24 cellular contexts compared by ENCODE assay signal in the genomic region with DNA sequence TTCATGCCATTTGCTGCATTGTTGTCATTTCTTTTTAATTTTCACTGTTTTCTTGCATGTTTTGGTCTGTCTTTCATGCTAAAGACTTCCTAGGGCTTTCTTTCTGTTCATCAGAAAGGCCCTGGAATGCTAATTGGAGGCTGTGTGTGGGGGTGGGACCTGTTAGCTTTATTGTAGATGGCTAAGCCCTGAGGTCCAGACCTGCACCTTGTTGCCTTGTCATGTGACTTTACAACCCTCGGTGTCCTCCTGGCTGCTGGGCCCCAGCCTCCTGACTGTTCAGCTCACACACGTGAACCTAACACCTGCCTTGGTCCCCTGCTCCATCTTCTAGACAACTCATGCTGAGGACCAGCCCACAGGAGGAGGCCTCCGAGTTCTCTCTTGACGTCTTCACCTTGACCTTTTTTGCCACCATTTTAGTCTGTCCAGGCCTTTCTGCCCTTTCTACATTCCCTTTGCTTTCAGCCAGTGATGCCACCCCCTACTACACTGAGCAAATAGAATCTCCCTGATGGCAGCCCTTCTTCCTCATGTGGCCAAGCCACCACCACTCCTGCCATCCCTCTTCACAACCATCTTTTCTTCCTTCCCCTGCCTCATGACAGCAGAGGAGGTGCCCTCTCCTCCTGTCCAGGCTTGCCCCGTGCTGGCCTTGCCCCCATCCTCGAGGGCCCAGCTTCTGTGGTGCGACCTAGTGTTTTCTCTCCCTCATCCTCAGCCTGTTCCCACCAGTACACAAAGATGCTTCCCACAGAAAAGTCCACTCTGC. TPM values are rescaled to one million over a fixed set of nuclear protein-coding genes. Genes with fewer than 3 reads are reported as not detected.
A peak's percentile ranks its signal among the peaks of the same experiment; 100 is the strongest.
DNase-seq lines count a peak whose midpoint lies in the region; ATAC-seq and TF ChIP-seq lines count a peak whose summit lies in the region.
"Had no signal": no experiment of that assay in that cellular context is flagged by ENCODE, and none has a peak within 500 bp of the region (broad histone marks: within the 10 kb centered on the region; RNA-seq: fewer than 3 reads in every experiment).

No MANE protein-coding gene starts in this region.

- H3K23ac ChIP-seq in neuronal stem cell (ENCODE audit: low read depth, low read length, poor library complexity), result no peak overlapping the region

- H3K4me3 ChIP-seq in HUES64 (ENCODE audit: low read length) (no peak overlapping the region), neuronal stem cell (ENCODE audit: low read length in 2 of 2) (no peak overlapping the region), right cardiac atrium (ENCODE audit: low read length) (no peak overlapping the region)
- H3K4me3 ChIP-seq: skin epidermis had no signal

- H2BK15ac ChIP-seq in neuronal stem cell (ENCODE audit: low read length), result no peak overlapping the region

- H3K9ac ChIP-seq in HUES64 (ENCODE audit: low read depth, low read length), result 0 out of 2 replicates have a peak overlapping the region, but pooled peaks have one; percentile 34
- no peak overlapping the region for H3K9ac ChIP-seq in neuronal stem cell (ENCODE audit: low read depth, low read length, poor library complexity)

- peak overlapping the region; percentile 38 for H3K27ac Mint-ChIP-seq in activated CD8-positive, alpha-beta memory T cell treated with anti-CD3 and anti-CD28 coated beads, Interleukin-2, amount 10 ng/mL, durations not matched to agents 7 days and 5 days
- no peak overlapping the region for H3K27ac Mint-ChIP-seq in endothelial cell (ENCODE audit: unreplicated experiment)
- H3K27ac Mint-ChIP-seq: activated naive CD8-positive, alpha-beta T cell; activated T-helper 1 cell treated with anti-CD3 and anti-CD28 coated beads, Interleukin-12 subunit alpha, Interleukin-12 subunit beta, Interleukin-2, Interleukin-4 antibody, amounts not matched to agents 30 ng/mL and 10 ng/mL and 1 ng/mL, durations not matched to agents 14 hours and 24 hours and 36 hours; dendritic cell treated with granulocyte-macrophage colony-stimulating factor and Interleukin-4, amounts not matched to agents 40 ng/mL and 50 ng/mL, for 4 days had no signal

- H3K4me3 Mint-ChIP-seq in activated CD8-positive, alpha-beta memory T cell treated with anti-CD3 and anti-CD28 coated beads, Interleukin-2, amount 10 ng/mL, durations not matched to agents 7 days and 5 days, result no peak overlapping the region
- peak overlapping the region; percentile 16 for H3K4me3 Mint-ChIP-seq in endothelial cell (ENCODE audit: unreplicated experiment)
- H3K4me3 Mint-ChIP-seq: activated naive CD8-positive, alpha-beta T cell; activated T-helper 1 cell treated with anti-CD3 and anti-CD28 coated beads, Interleukin-12 subunit alpha, Interleukin-12 subunit beta, Interleukin-2, Interleukin-4 antibody, amounts not matched to agents 30 ng/mL and 10 ng/mL and 1 ng/mL, durations not matched to agents 14 hours and 24 hours and 36 hours; dendritic cell treated with granulocyte-macrophage colony-stimulating factor and Interleukin-4, amounts not matched to agents 40 ng/mL and 50 ng/mL, for 4 days had no signal

- peak overlapping the region; percentile 41 for H3K18ac ChIP-seq in neuronal stem cell (ENCODE audit: low read length)

- H2AFZ ChIP-seq in neuronal stem cell (ENCODE audit: low read length), result no peak overlapping the region

- H3K4me1 Mint-ChIP-seq in activated CD8-positive, alpha-beta memory T cell treated with anti-CD3 and anti-CD28 coated beads, Interleukin-2, amount 10 ng/mL, durations not matched to agents 7 days and 5 days, result no peaks in the 10 kb centered on the region
- H3K4me1 Mint-ChIP-seq in endothelial cell (ENCODE audit: unreplicated experiment), result peaks cover 19% of the 10 kb centered on the region

- intact Hi-C loops in right cardiac atrium (cut with DNase I), result loop anchor here in 1 of 4 donors (10.0 kb wide), 1 partner anchor 631 kb away; no protein-coding TSS in a partner anchor

- CTCF ChIA-PET in activated CD8-positive, alpha-beta memory T cell treated with anti-CD3 and anti-CD28 coated beads, Interleukin-2, amount 10 ng/mL, durations not matched to agents 7 days and 5 days (lab: Charles Lee), result no interaction called here

- H3K27me3 ChIP-seq in HUES64 (ENCODE audit: insufficient read depth, low read length) (no peaks in the 10 kb centered on the region), neuronal stem cell (ENCODE audit: control insufficient read depth in 3 of 3, insufficient read depth in 3 of 3, low read depth in 1 of 3, low read length in 3 of 3) (no peaks in the 10 kb centered on the region), right cardiac atrium (ENCODE audit: control insufficient read depth, insufficient read depth) (no peaks in the 10 kb centered on the region)

- H3K4me1 ChIP-seq in HUES64 (ENCODE audit: insufficient read depth, low read length) (peaks cover 7% of the 10 kb centered on the region), neuronal stem cell (ENCODE audit: control insufficient read depth in 2 of 2, insufficient read depth in 1 of 2, low read depth in 1 of 2, low read length in 2 of 2) (peaks cover 0 to 6% of the 10 kb centered on the region in 2 donors), right cardiac atrium (ENCODE audit: control insufficient read depth, insufficient read depth, low read length) (peaks cover 8% of the 10 kb centered on the region)

- no peak overlapping the region for H3K4ac ChIP-seq in neuronal stem cell (ENCODE audit: low read length)

- TF ChIP-seq CTCF in endothelial cell (IDR thresholded peaks at IDR 0.05; ENCODE audit: unreplicated experiment), result no peak

- H3K27ac ChIP-seq in HUES64 (ENCODE audit: low read depth, low read length) (0 out of 2 replicates have a peak overlapping the region, but pooled peaks have one; percentile 40), neuronal stem cell (replicated peaks; ENCODE audit: low read length) (no peak overlapping the region), right cardiac atrium (ENCODE audit: low read length) (no peak overlapping the region)
- H3K27ac ChIP-seq: HL-60, skin epidermis had no signal

- no peak overlapping the region for H2BK5ac ChIP-seq in neuronal stem cell (ENCODE audit: low read length)

- H3K9me3 ChIP-seq in HUES64 (ENCODE audit: insufficient read depth, low read depth, low read length), result no peaks in the 10 kb centered on the region
- no peaks in the 10 kb centered on the region for H3K9me3 ChIP-seq in neuronal stem cell (replicated peaks in 1 of 2; ENCODE audit: control insufficient read depth in 2 of 2, insufficient read depth in 1 of 2, low read depth in 1 of 2, low read length in 2 of 2)
- no peaks in the 10 kb centered on the region for H3K9me3 ChIP-seq in right cardiac atrium (ENCODE audit: control insufficient read depth, low read length)

- no peak overlapping the region for H2BK120ac ChIP-seq in neuronal stem cell (ENCODE audit: low read depth, low read length)

- no peaks in the 10 kb centered on the region for H3K27me3 Mint-ChIP-seq in activated CD8-positive, alpha-beta memory T cell treated with anti-CD3 and anti-CD28 coated beads, Interleukin-2, amount 10 ng/mL, durations not matched to agents 7 days and 5 days
- H3K27me3 Mint-ChIP-seq in endothelial cell (ENCODE audit: unreplicated experiment), result no peaks in the 10 kb centered on the region
- H3K27me3 Mint-ChIP-seq: activated naive CD8-positive, alpha-beta T cell; dendritic cell treated with granulocyte-macrophage colony-stimulating factor and Interleukin-4, amounts not matched to agents 40 ng/mL and 50 ng/mL, for 4 days had no signal

- DNase-seq in activated CD8-positive, alpha-beta memory T cell treated with anti-CD3 and anti-CD28 coated beads, Interleukin-2, amount 10 ng/mL, durations not matched to agents 7 days and 5 days, result no peak
- no peak for DNase-seq in activated CD8-positive, alpha-beta memory T cell treated with anti-CD3 and anti-CD28 coated beads, Interleukin-2, amount 50 U/mL, for 4 hours
- DNase-seq in endothelial cell (ENCODE audit: low spot score) (no peak), neuronal stem cell (ENCODE audit: low spot score) (no peak), NCI-H345 (lab: John Stamatoyannopoulos, UW) (no peak), right cardiac atrium (no peak)
- DNase-seq: activated CD8-positive, alpha-beta memory T cell treated with anti-CD3 and anti-CD28 coated beads for 24 hours; aorta; mammary epithelial cell; NCI-H1105 treated with DMSO at 0.1 percent for 48 hours; NCI-H2081; NCI-H446 treated with DMSO at 0.1 percent for 48 hours; occipital lobe; OCI-M1; SHP77; stimulated activated CD4-positive, alpha-beta T cell treated with anti-CD3 and anti-CD28 coated beads, Interleukin-1b, Interleukin-23, amount 100 ng/mL, for 48 hours had no signal

- no peaks in the 10 kb centered on the region for H3K9me3 Mint-ChIP-seq in activated CD8-positive, alpha-beta memory T cell treated with anti-CD3 and anti-CD28 coated beads, Interleukin-2, amount 10 ng/mL, durations not matched to agents 7 days and 5 days (ENCODE audit: low read depth)
- H3K9me3 Mint-ChIP-seq in endothelial cell (ENCODE audit: unreplicated experiment), result no peaks in the 10 kb centered on the region
- H3K9me3 Mint-ChIP-seq: activated T-helper 1 cell treated with anti-CD3 and anti-CD28 coated beads, Interleukin-12 subunit alpha, Interleukin-12 subunit beta, Interleukin-2, Interleukin-4 antibody, amounts not matched to agents 30 ng/mL and 10 ng/mL and 1 ng/mL, durations not matched to agents 14 hours and 24 hours and 36 hours; dendritic cell treated with granulocyte-macrophage colony-stimulating factor and Interleukin-4, amounts not matched to agents 40 ng/mL and 50 ng/mL, for 4 days had no signal

- no peak for ATAC-seq in activated CD8-positive, alpha-beta memory T cell treated with anti-CD3 and anti-CD28 coated beads, Interleukin-2, amount 10 ng/mL, durations not matched to agents 7 days and 5 days
- ATAC-seq in GM21360 (IDR thresholded peaks at IDR 0.05; ENCODE audit: unreplicated experiment) (no peak), right cardiac atrium (no peak)
- ATAC-seq: activated CD4-positive, CD25-positive, alpha-beta regulatory T cell treated with anti-CD3 and anti-CD28 coated beads, Interleukin-2, amount 50 U/mL, for 24 hours had no signal

- H3K14ac ChIP-seq in neuronal stem cell (ENCODE audit: low read length), result no peak overlapping the region

- no peak overlapping the region for H2AK5ac ChIP-seq in neuronal stem cell (ENCODE audit: low read depth, low read length)

- no peak overlapping the region for H4K91ac ChIP-seq in neuronal stem cell (ENCODE audit: low read depth, low read length, poor library complexity)

- WGBS in HUES64, result 78% methylated on average over 7 of the region's 7 CpGs
- no CpG with 5 or more reads among the region's 7 CpGs for WGBS in neuronal stem cell (ENCODE audit: extremely low coverage in 2 of 2, insufficient read length in 2 of 2, insufficient replicate concordance in 1 of 2), 2 donors
- WGBS in right cardiac atrium, result 89% methylated on average over 7 of the region's 7 CpGs

- H4K8ac ChIP-seq in neuronal stem cell (ENCODE audit: low read depth, low read length), result no peak overlapping the region

- H3K4me2 ChIP-seq in neuronal stem cell (ENCODE audit: insufficient read depth, low read length, poor library complexity, severe bottlenecking), result no peak overlapping the region

- H3K79me1 ChIP-seq in neuronal stem cell (ENCODE audit: low read depth, low read length), result no peaks in the 10 kb centered on the region

- no peak overlapping the region for H2BK12ac ChIP-seq in neuronal stem cell (ENCODE audit: low read length)

- H3K36me3 ChIP-seq in HUES64 (ENCODE audit: insufficient read depth, low read length), result peaks cover 34% of the 10 kb centered on the region
- peaks cover 12 to 76% of the 10 kb centered on the region in 2 donors for H3K36me3 ChIP-seq in neuronal stem cell (replicated peaks in 1 of 2; ENCODE audit: control insufficient read depth in 2 of 2, insufficient read depth in 2 of 2, low read length in 2 of 2)

- H3K36me3 Mint-ChIP-seq in activated CD8-positive, alpha-beta memory T cell treated with anti-CD3 and anti-CD28 coated beads, Interleukin-2, amount 10 ng/mL, durations not matched to agents 7 days and 5 days, result peaks cover 3% of the 10 kb centered on the region
- peaks cover 52% of the 10 kb centered on the region for H3K36me3 Mint-ChIP-seq in endothelial cell (ENCODE audit: low read depth, unreplicated experiment)

RNA-seq across cellular contexts. Expression of gene GPI, which starts 41.4 kb away (rescaled TPM):
- total RNA-seq in activated CD8-positive, alpha-beta memory T cell treated with anti-CD3 and anti-CD28 coated beads, Interleukin-2, amount 10 ng/mL, durations not matched to agents 7 days and 5 days, result 100 to 1,000 TPM; 501 to 600 TPM
- 164 TPM for polyA plus RNA-seq in HUES64 (2013, experiment 1 of 2)
- 180 TPM for polyA plus RNA-seq in HUES64 (2013, experiment 2 of 2)
- 133 TPM for total RNA-seq in endothelial cell (ENCODE audit: unreplicated experiment)
- 75.0 TPM for polyA plus RNA-seq in neuronal stem cell (2013, experiment 1 of 2)
- polyA plus RNA-seq in neuronal stem cell (2013, experiment 2 of 2), result 71.3 TPM
- total RNA-seq in right cardiac atrium, result 100 to 1,000 TPM; 362 to 456 (median 404) TPM
- 285 TPM for polyA plus RNA-seq in right cardiac atrium
